In the genomic region with DNA sequence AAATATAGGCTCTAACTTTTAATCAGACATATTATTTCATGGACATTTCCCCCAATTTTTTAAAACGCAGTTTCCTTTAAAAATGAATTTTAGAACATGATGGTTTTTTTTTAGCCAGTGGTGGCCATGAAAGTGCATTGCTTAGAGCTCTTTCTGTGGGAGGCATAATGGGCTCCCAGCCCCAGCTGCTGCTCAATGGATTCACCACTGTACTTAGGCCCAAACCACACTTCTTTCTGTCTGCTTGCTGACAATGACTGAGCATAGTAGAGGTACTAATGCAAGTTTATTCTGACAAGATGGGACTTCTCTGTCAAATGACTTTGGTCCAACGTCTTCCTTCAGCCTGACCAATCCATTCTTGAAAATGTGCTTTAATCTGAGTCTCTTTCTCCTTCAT, we compare ENCODE assay signal across 7 cellular contexts.
"Had no signal": no experiment of that assay in that cellular context is flagged by ENCODE, and none has a peak within 500 bp of the region (broad histone marks: within the 10 kb centered on the region; RNA-seq: fewer than 3 reads in every experiment).

No MANE protein-coding gene starts in this region.

- H3K4me3 ChIP-seq: K562 had no signal

- H3K4me1 Mint-ChIP-seq: IgD-negative memory B cell had no signal

- DNase-seq: IMR-90, KBM-7, KG1 had no signal

- H3K27ac Mint-ChIP-seq: IgD-negative memory B cell had no signal

- H3K36me3 Mint-ChIP-seq: IgD-negative memory B cell had no signal

- ATAC-seq: HepG2, K562 had no signal

- H3K4me3 Mint-ChIP-seq: IgD-negative memory B cell had no signal

- H3K27me3 Mint-ChIP-seq: IgD-negative memory B cell had no signal

- H3K27ac ChIP-seq: HL-60 had no signal
